In genomic region chr6:650098-650497, GRCh38 we compare ENCODE assay signal across 22 cellular contexts. TPM values are rescaled to one million over a fixed set of nuclear protein-coding genes. Genes with fewer than 3 reads are reported as not detected.
DNase-seq lines count a peak whose midpoint lies in the region; ATAC-seq, FAIRE-seq and TF ChIP-seq lines count a peak whose summit lies in the region.
"Had no signal": no experiment of that assay in that cellular context is flagged by ENCODE, and none has a peak within 500 bp of the region (broad histone marks: within the 10 kb centered on the region; RNA-seq: fewer than 3 reads in every experiment).

No MANE protein-coding gene starts in this region.

- H4K8ac ChIP-seq in IMR-90 (ENCODE audit: low read depth in 2 of 2, low read length in 2 of 2) (no peak overlapping the region), mesenchymal stem cell (ENCODE audit: low read length) (no peak overlapping the region)

- H2AK9ac ChIP-seq in IMR-90 (replicated peaks; ENCODE audit: low read depth, low read length, poor library complexity) = no peak overlapping the region

- H3K4me1 ChIP-seq in IMR-90 (ENCODE audit: control insufficient read depth, insufficient read depth, low read length) (peaks cover 3% of the 10 kb centered on the region), mesenchymal stem cell (ENCODE audit: control insufficient read depth, insufficient read depth, low read depth, low read length) (peaks cover 2% of the 10 kb centered on the region), small intestine (ENCODE audit: control insufficient read depth in 2 of 2, insufficient read depth in 1 of 2, low read depth in 1 of 2, low read length in 1 of 2) (no peaks in the 10 kb centered on the region)
- H3K4me1 ChIP-seq: BLaER1 had no signal

- intact Hi-C loops in IMR-90 (cut with micrococcal nuclease) = no loop called here

- WGBS in IMR-90 (ENCODE audit: extremely low coverage in 2 of 2, insufficient read length in 1 of 2), 2 experiments = 20% methylated on average over 3 of the region's 4 CpGs; no CpG with 5 or more reads in 1 of the 2 experiments
- 46% methylated on average over 3 of the region's 4 CpGs for WGBS in mesenchymal stem cell
- WGBS in small intestine, 3 donors = 68 to 73% (median 73%) methylated on average over 4 of the region's 4 CpGs

- no peak overlapping the region for H3K14ac ChIP-seq in IMR-90 (replicated peaks; ENCODE audit: low read depth, low read length)
- no peak overlapping the region for H3K14ac ChIP-seq in mesenchymal stem cell (ENCODE audit: low read length in 2 of 2)

- no peak for FAIRE-seq in small intestine (lab: Jason Lieb, UNC)
- FAIRE-seq: HTR-8/SVneo had no signal

- H3K4me2 ChIP-seq in IMR-90 (ENCODE audit: low read depth, low read length) (no peak overlapping the region), mesenchymal stem cell (ENCODE audit: low read length, poor library complexity, severe bottlenecking) (no peak overlapping the region)
- H3K4me2 ChIP-seq: BLaER1, PC-9 had no signal

- H2AFZ ChIP-seq in IMR-90 (replicated peaks; ENCODE audit: low read length, poor library complexity) (no peak overlapping the region), mesenchymal stem cell (ENCODE audit: low read depth, low read length) (no peak overlapping the region)
- H2AFZ ChIP-seq: PC-9 had no signal

- no peak overlapping the region for H2BK12ac ChIP-seq in mesenchymal stem cell (ENCODE audit: low read length in 2 of 2)

- peaks cover 3% of the 10 kb centered on the region for H3K9me1 ChIP-seq in IMR-90 (ENCODE audit: insufficient read depth, low read length)

- in situ Hi-C loops in IMR-90 (cut with MboI; ENCODE audit: low sequenced_read_pairs) = no loop called here

- H3K27me3 ChIP-seq in IMR-90 (ENCODE audit: control insufficient read depth, insufficient read depth, low read length) (no peaks in the 10 kb centered on the region), mesenchymal stem cell (ENCODE audit: control insufficient read depth in 1 of 2, insufficient read depth in 1 of 2, low read length in 2 of 2) (no peaks in the 10 kb centered on the region), small intestine (ENCODE audit: control insufficient read depth in 2 of 2, insufficient read depth in 2 of 2, low read length in 2 of 2) (no peaks in the 10 kb centered on the region)
- H3K27me3 ChIP-seq: BLaER1, MG63 had no signal

- POLR2A ChIA-PET in IMR-90 (lab: Charles Lee; ENCODE audit: unreplicated experiment) = no interaction called here

- ATAC-seq in IMR-90 (ENCODE audit: low read depth) = peak; percentile 83

- no peak overlapping the region for H2BK20ac ChIP-seq in IMR-90 (ENCODE audit: low read depth, low read length)

- no peak overlapping the region for H3K27ac ChIP-seq in IMR-90 (ENCODE audit: insufficient read depth, low read length)
- no peak overlapping the region for H3K27ac ChIP-seq in mesenchymal stem cell (ENCODE audit: low read length, poor library complexity, severe bottlenecking)
- no peak overlapping the region for H3K27ac ChIP-seq in small intestine (ENCODE audit: low read depth in 1 of 2, low read length in 1 of 2)
- H3K27ac ChIP-seq: BLaER1, PC-9 had no signal

- H2BK5ac ChIP-seq in IMR-90 (ENCODE audit: low read depth, low read length, poor library complexity, severe bottlenecking) (no peak overlapping the region), mesenchymal stem cell (ENCODE audit: low read depth, low read length, poor library complexity, severe bottlenecking) (no peak overlapping the region)

- H3K79me1 ChIP-seq in IMR-90 (ENCODE audit: low read depth in 1 of 2, low read length in 2 of 2) (peaks cover 22 to 38% of the 10 kb centered on the region in 2 experiments), mesenchymal stem cell (replicated peaks; ENCODE audit: low read length, poor library complexity, severe bottlenecking) (peaks cover 26% of the 10 kb centered on the region)

- H3K4ac ChIP-seq in IMR-90 (ENCODE audit: low read depth, low read length) (no peak overlapping the region), mesenchymal stem cell (ENCODE audit: low read depth in 1 of 2, low read length in 2 of 2) (no peak overlapping the region)

- H4K20me1 ChIP-seq in IMR-90 (ENCODE audit: insufficient read depth, low read length) = peaks cover 4% of the 10 kb centered on the region; the same call in 1 of the 2 replicates
- H4K20me1 ChIP-seq: BLaER1 had no signal

- CTCF ChIA-PET in IMR-90 (lab: Yijun Ruan, JAX) = interaction anchor here (0.6 kb wide), 2 partner anchors 14 to 483 kb away, joined by 4 read pairs; no protein-coding TSS in a partner anchor

- H2AK5ac ChIP-seq in IMR-90 (ENCODE audit: low read depth, low read length) (no peak overlapping the region), mesenchymal stem cell (ENCODE audit: low read length, severe bottlenecking) (no peak overlapping the region)

- TF ChIP-seq CTCF in IMR-90 (conservative IDR thresholded peaks at IDR 0.05; ENCODE audit: low read depth, low read length) (no peak), fibroblast of pulmonary artery (IDR thresholded peaks at IDR 0.05; ENCODE audit: low read length, missing control alignments) (no peak)

- H2BK15ac ChIP-seq in IMR-90 (ENCODE audit: low read depth, low read length) (no peak overlapping the region), mesenchymal stem cell (ENCODE audit: low read depth, poor library complexity, severe bottlenecking) (no peak overlapping the region)

- no peaks in the 10 kb centered on the region for H3K36me3 ChIP-seq in IMR-90 (ENCODE audit: control insufficient read depth, insufficient read depth, low read length)
- H3K36me3 ChIP-seq in mesenchymal stem cell (ENCODE audit: control insufficient read depth in 1 of 2, insufficient read depth in 2 of 2, low read depth in 1 of 2, low read length in 2 of 2) = peaks cover 0 to 5% of the 10 kb centered on the region in 2 experiments
- H3K36me3 ChIP-seq in small intestine (ENCODE audit: control insufficient read depth in 2 of 2, insufficient read depth in 2 of 2, low read length in 2 of 2) = no peaks in the 10 kb centered on the region
- H3K36me3 ChIP-seq: MG63 had no signal

- H3K23ac ChIP-seq in IMR-90 (ENCODE audit: low read depth, low read length) (no peak overlapping the region), mesenchymal stem cell (ENCODE audit: low read length in 2 of 2) (no peak overlapping the region)

- BruUV-seq in IMR-90 (replicated peaks; lab: Mats Ljungman, UMichigan) = no TSS peak

- H3K18ac ChIP-seq in IMR-90 (ENCODE audit: low read depth, low read length) (no peak overlapping the region), mesenchymal stem cell (ENCODE audit: low read depth in 1 of 2, low read length in 2 of 2) (no peak overlapping the region)

- no peak overlapping the region for H4K91ac ChIP-seq in IMR-90 (ENCODE audit: insufficient read depth, low read depth, low read length)
- H4K91ac ChIP-seq in mesenchymal stem cell (ENCODE audit: low read length) = no peak overlapping the region

- no peaks in the 10 kb centered on the region for H3K9me3 ChIP-seq in IMR-90 (ENCODE audit: control insufficient read depth, insufficient read depth, low read length)
- no peaks in the 10 kb centered on the region for H3K9me3 ChIP-seq in mesenchymal stem cell (ENCODE audit: control insufficient read depth, low read length)
- H3K9me3 ChIP-seq in small intestine (ENCODE audit: control insufficient read depth, low read depth) = no peaks in the 10 kb centered on the region
- H3K9me3 ChIP-seq: MG63 had no signal

- TF ChIP-seq POLR2A in IMR-90 (IDR thresholded peaks at IDR 0.05; ENCODE audit: low read depth, low read length) = no peak

- DNase-seq in IMR-90 (peak; percentile 78), fibroblast of pulmonary artery (ENCODE audit: low read depth) (peak; percentile 48), mesenchymal stem cell (peak; percentile 62), NCI-H2081 (lab: John Stamatoyannopoulos, UW) (no peak), KG1 (lab: John Stamatoyannopoulos, UW) (no peak), small intestine (no peak), HUDEP-2 (lab: John Stamatoyannopoulos, UW; ENCODE audit: unreplicated experiment in 76 of 76) (no peak)
- DNase-seq: CD4-positive, alpha-beta T cell; COR-L47; DMS79; H9; MG63; NCI-H1436; NCI-H187 treated with DMSO at 0.1 percent for 48 hours; NCI-H226; NCI-H510A treated with DMSO at 0.1 percent for 48 hours; NCI-H748 treated with DMSO at 0.1 percent for 48 hours; PC-9; RPMI8226; SHP77 had no signal

- H2BK120ac ChIP-seq in IMR-90 (ENCODE audit: low read depth, low read length) = no peak overlapping the region
- no peak overlapping the region for H2BK120ac ChIP-seq in mesenchymal stem cell (ENCODE audit: low read depth, low read length)

- H3K56ac ChIP-seq in IMR-90 (ENCODE audit: extremely low read depth, insufficient read depth, low read length) = no peak overlapping the region

- no peak overlapping the region for H3K9ac ChIP-seq in IMR-90 (ENCODE audit: low read depth, low read length)
- no peak overlapping the region for H3K9ac ChIP-seq in mesenchymal stem cell (ENCODE audit: low read length)
- H3K9ac ChIP-seq: BLaER1 had no signal

- H3K4me3 ChIP-seq in IMR-90 (ENCODE audit: insufficient read depth, low read depth, low read length) = no peak overlapping the region
- H3K4me3 ChIP-seq in fibroblast of pulmonary artery (replicated peaks; ENCODE audit: low read depth, low read length) = no peak overlapping the region
- no peak overlapping the region for H3K4me3 ChIP-seq in mesenchymal stem cell (ENCODE audit: insufficient read depth in 1 of 2, low read depth in 1 of 2, low read length in 2 of 2)
- no peak overlapping the region for H3K4me3 ChIP-seq in small intestine (ENCODE audit: low read depth in 1 of 2, low read length in 2 of 2)
- H3K4me3 ChIP-seq: BLaER1, MG63, PC-9 had no signal

- no peak overlapping the region for H4K5ac ChIP-seq in IMR-90 (ENCODE audit: low read depth, low read length)

- dilution Hi-C loops in IMR-90 (cut with HindIII; ENCODE audit: low sequenced_read_pairs, unreplicated experiment) = no loop called here

- no peak for TF ChIP-seq RAD21 in IMR-90 (IDR thresholded peaks at IDR 0.05; ENCODE audit: low read length)

TF ChIP-seq in IMR-90, 13 proteins besides CTCF, POLR2A, EP300 and RAD21 (continues in another document):
- peak; percentile 9; the same call in 1 of the 2 replicates for TF ChIP-seq NFE2L2 (IDR thresholded peaks at IDR 0.05; ENCODE audit: low read depth, low read length)
- TF ChIP-seq BHLHE40 (IDR thresholded peaks at IDR 0.05; ENCODE audit: low read depth, low read length) = peak; percentile 8; the same call in 1 of the 2 replicates

RNA-seq across cellular contexts. Expression of gene HUS1B, which starts 6.8 kb away (rescaled TPM):
- total RNA-seq in IMR-90 (2012; rRNA removed) = 0.36 and 0.56 TPM in 2 replicates
- polyA plus RNA-seq in IMR-90 (2012; rRNA removed) (0.39 and 0.59 TPM in 2 replicates), small intestine (under 1 TPM in 1 of 3 donors, not detected in 2; 0.19 TPM)
- 0.29 and 0.60 TPM in 2 replicates for polyA plus RNA-seq in IMR-90 (2012; cell fraction: cytosol; rRNA removed)
- polyA plus RNA-seq in IMR-90 (2012; cell fraction: nucleus; rRNA removed; ENCODE audit: low replicate concordance) = 0.79 and 1.5 TPM in 2 replicates
- polyA plus RNA-seq in mesenchymal stem cell (2013, experiment 1 of 2) = 0.35 TPM
- polyA plus RNA-seq in mesenchymal stem cell (2013, experiment 2 of 2) = 0.52 TPM

RNA-seq across cellular contexts. Expression of gene EXOC2, which starts 42.8 kb away (rescaled TPM):
- 37.3 and 39.4 TPM in 2 replicates for total RNA-seq in IMR-90 (2012; rRNA removed)
- polyA plus RNA-seq in IMR-90 (2012; rRNA removed) = 12.8 and 13.1 TPM in 2 replicates
- polyA plus RNA-seq in IMR-90 (2012; cell fraction: cytosol; rRNA removed) = 5.9 and 6.1 TPM in 2 replicates
- polyA plus RNA-seq in IMR-90 (2012; cell fraction: nucleus; rRNA removed; ENCODE audit: low replicate concordance) = 6.9 and 14.1 TPM in 2 replicates
- 15.7 TPM for polyA plus RNA-seq in mesenchymal stem cell (2013, experiment 1 of 2)
- 15.8 TPM for polyA plus RNA-seq in mesenchymal stem cell (2013, experiment 2 of 2)
- polyA plus RNA-seq in small intestine = 1 to 10 TPM; 4.5 to 8.9 (median 8.7) TPM

Comparison
In these comparisons a context has a peak if more than half of its experiments do, and no peak if none do; other contexts are left out.
1. DNase-seq: peak in IMR-90 (single experiment), fibroblast of pulmonary artery (single experiment) and mesenchymal stem cell (single experiment); none in NCI-H2081 (0 of 2), KG1 (single experiment), small intestine (single experiment) and HUDEP-2 (0 of 76).